Comparison of ENCODE assay signal across 8 cellular contexts in the genomic region with DNA sequence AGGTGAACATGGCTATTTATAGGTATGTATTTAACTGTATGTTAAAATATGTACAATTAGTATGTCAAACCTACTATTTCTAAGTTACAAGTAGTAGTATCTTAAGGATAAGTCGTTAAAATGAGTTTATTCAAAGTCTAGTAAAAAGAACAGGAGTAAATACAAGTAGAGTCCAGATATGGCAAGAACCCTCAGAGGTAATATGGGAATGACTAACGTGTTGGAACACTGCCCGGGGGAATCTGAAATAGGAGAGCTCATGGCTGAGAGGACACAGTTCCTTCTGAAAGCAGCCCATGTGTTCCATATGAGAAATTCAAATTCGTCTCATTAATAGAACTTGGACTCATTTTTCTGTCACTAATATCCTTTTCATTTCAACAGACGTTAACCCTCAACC.
DNase-seq lines count a peak whose midpoint lies in the region; ATAC-seq and TF ChIP-seq lines count a peak whose summit lies in the region.

No MANE protein-coding gene starts in this region.

- no peaks in the 10 kb centered on the region for H3K9me3 ChIP-seq in colonic mucosa

- TF ChIP-seq CTCF in colonic mucosa (IDR thresholded peaks at IDR 0.05) (no peak), omental fat pad (IDR thresholded peaks at IDR 0.05) (no peak)

- no peak overlapping the region for H3K4me3 ChIP-seq in colonic mucosa

- no peaks in the 10 kb centered on the region for H3K4me1 ChIP-seq in colonic mucosa

- intact Hi-C loops in colonic mucosa (cut with DNase I): no loop called here

- no peak overlapping the region for H3K9ac ChIP-seq in colonic mucosa (ENCODE audit: low read depth in 2 of 2, low read length in 2 of 2)

- H3K36me3 ChIP-seq in colonic mucosa: no peaks in the 10 kb centered on the region

- DNase-seq in DMS 273 (lab: John Stamatoyannopoulos, UW; ENCODE audit: unreplicated experiment) (peak; percentile 99), NCI-H2171 (lab: John Stamatoyannopoulos, UW) (peak; percentile 90), colonic mucosa (peak; percentile 70), omental fat pad (ENCODE audit: low spot score) (peak; percentile 52)
- no peak for DNase-seq in activated CD4-positive, alpha-beta T cell treated with anti-CD3 and anti-CD28 coated beads for 48 hours

- H3K27ac ChIP-seq in colonic mucosa: no peak overlapping the region

- no peak for ATAC-seq in omental fat pad (ENCODE audit: low FRiP score)
- no peak for ATAC-seq in GM18907 (IDR thresholded peaks at IDR 0.05; ENCODE audit: unreplicated experiment)
- ATAC-seq in HG02981 (IDR thresholded peaks at IDR 0.05; ENCODE audit: unreplicated experiment): no peak
- no peak for ATAC-seq in SK-N-SH treated with all-trans-retinoic acid at 6 μM for 48 hours

- H3K27me3 ChIP-seq in colonic mucosa: no peaks in the 10 kb centered on the region

TF ChIP-seq in SK-N-SH treated with all-trans-retinoic acid at 6 μM for 48 hours, 23 proteins besides CTCF, POLR2A, EP300 and RAD21:
- TF ChIP-seq CSDC2 (CRISPR knock-in tag; IDR thresholded peaks at IDR 0.05) (no peak), OSR1 (CRISPR knock-in tag; IDR thresholded peaks at IDR 0.05) (no peak), ARNTL (CRISPR knock-in tag; IDR thresholded peaks at IDR 0.05; ENCODE audit: borderline replicate concordance, low read depth) (no peak), ZC3H10 (CRISPR knock-in tag; IDR thresholded peaks at IDR 0.05) (no peak), GLIS3 (CRISPR knock-in tag; IDR thresholded peaks at IDR 0.05) (no peak), TOX (CRISPR knock-in tag; IDR thresholded peaks at IDR 0.05; ENCODE audit: borderline replicate concordance) (no peak), PPARA (CRISPR knock-in tag; IDR thresholded peaks at IDR 0.05; ENCODE audit: borderline replicate concordance) (no peak), ZFP30 (CRISPR knock-in tag; IDR thresholded peaks at IDR 0.05) (no peak), SNAI2 (CRISPR knock-in tag; IDR thresholded peaks at IDR 0.05) (no peak), BACH2 (CRISPR knock-in tag; IDR thresholded peaks at IDR 0.05; ENCODE audit: borderline replicate concordance) (no peak)
- TF ChIP-seq, protein P1, sequence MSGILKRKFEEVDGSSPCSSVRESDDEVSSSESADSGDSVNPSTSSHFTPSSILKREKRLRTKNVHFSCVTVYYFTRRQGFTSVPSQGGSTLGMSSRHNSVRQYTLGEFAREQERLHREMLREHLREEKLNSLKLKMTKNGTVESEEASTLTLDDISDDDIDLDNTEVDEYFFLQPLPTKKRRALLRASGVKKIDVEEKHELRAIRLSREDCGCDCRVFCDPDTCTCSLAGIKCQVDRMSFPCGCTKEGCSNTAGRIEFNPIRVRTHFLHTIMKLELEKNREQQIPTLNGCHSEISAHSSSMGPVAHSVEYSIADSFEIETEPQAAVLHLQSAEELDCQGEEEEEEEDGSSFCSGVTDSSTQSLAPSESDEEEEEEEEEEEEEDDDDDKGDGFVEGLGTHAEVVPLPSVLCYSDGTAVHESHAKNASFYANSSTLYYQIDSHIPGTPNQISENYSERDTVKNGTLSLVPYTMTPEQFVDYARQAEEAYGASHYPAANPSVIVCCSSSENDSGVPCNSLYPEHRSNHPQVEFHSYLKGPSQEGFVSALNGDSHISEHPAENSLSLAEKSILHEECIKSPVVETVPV (CRISPR knock-in tag; IDR thresholded peaks at IDR 0.05): no peak
- TF ChIP-seq, protein P2, sequence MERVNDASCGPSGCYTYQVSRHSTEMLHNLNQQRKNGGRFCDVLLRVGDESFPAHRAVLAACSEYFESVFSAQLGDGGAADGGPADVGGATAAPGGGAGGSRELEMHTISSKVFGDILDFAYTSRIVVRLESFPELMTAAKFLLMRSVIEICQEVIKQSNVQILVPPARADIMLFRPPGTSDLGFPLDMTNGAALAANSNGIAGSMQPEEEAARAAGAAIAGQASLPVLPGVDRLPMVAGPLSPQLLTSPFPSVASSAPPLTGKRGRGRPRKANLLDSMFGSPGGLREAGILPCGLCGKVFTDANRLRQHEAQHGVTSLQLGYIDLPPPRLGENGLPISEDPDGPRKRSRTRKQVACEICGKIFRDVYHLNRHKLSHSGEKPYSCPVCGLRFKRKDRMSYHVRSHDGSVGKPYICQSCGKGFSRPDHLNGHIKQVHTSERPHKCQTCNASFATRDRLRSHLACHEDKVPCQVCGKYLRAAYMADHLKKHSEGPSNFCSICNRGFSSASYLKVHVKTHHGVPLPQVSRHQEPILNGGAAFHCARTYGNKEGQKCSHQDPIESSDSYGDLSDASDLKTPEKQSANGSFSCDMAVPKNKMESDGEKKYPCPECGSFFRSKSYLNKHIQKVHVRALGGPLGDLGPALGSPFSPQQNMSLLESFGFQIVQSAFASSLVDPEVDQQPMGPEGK (CRISPR knock-in tag; IDR thresholded peaks at IDR 0.05; ENCODE audit: borderline replicate concordance): no peak
- TF ChIP-seq, protein P3, sequence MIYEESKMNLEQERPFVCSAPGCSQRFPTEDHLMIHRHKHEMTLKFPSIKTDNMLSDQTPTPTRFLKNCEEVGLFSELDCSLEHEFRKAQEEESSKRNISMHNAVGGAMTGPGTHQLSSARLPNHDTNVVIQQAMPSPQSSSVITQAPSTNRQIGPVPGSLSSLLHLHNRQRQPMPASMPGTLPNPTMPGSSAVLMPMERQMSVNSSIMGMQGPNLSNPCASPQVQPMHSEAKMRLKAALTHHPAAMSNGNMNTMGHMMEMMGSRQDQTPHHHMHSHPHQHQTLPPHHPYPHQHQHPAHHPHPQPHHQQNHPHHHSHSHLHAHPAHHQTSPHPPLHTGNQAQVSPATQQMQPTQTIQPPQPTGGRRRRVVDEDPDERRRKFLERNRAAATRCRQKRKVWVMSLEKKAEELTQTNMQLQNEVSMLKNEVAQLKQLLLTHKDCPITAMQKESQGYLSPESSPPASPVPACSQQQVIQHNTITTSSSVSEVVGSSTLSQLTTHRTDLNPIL (CRISPR knock-in tag; IDR thresholded peaks at IDR 0.05; ENCODE audit: low read depth): no peak
